ENCODE assay signal across 8 cellular contexts in genomic region chr3:13282528-13282985, GRCh38.
DNase-seq lines count a peak whose midpoint lies in the region; ATAC-seq and TF ChIP-seq lines count a peak whose summit lies in the region.

No MANE protein-coding gene starts in this region.

- H3K4me3 Mint-ChIP-seq in CD8-positive, alpha-beta T cell = peak overlapping the region; percentile 22
- H3K4me3 Mint-ChIP-seq in nephron progenitor cell (no peak overlapping the region), immature natural killer cell (no peak overlapping the region)

- peaks cover 17% of the 10 kb centered on the region for H3K9me3 Mint-ChIP-seq in CD8-positive, alpha-beta T cell
- H3K9me3 Mint-ChIP-seq in nephron progenitor cell (peaks cover 39% of the 10 kb centered on the region), immature natural killer cell (peaks cover 12 to 27% (median 19%) of the 10 kb centered on the region in 6 donors)

- H3K27ac ChIP-seq in CD8-positive, alpha-beta T cell (ENCODE audit: low read depth, low read length) = no peak overlapping the region
- H3K27ac ChIP-seq in HUES64 (ENCODE audit: low read depth, low read length) (no peak overlapping the region), dorsolateral prefrontal cortex (peak overlapping the region in 56 of 59 donors; percentile 2 to 92 (median 82))

- intact Hi-C loops in CD8-positive, alpha-beta T cell (cut with DNase I, micrococcal nuclease) = loop anchor here in 1 of 2 experiments (10.0 kb wide), 1 partner anchor 188 kb away; no protein-coding TSS in a partner anchor
- intact Hi-C loops in dorsolateral prefrontal cortex (cut with DNase I) = loop anchor here in 1 of 2 donors (5.0 kb wide), 1 partner anchor 190 kb away; no protein-coding TSS in a partner anchor

- peak overlapping the region; percentile 39; the same call in 1 of the 2 replicates for H3K9ac ChIP-seq in HUES64 (ENCODE audit: low read depth, low read length)

- H3K27me3 Mint-ChIP-seq in CD8-positive, alpha-beta T cell (ENCODE audit: low read depth) = peaks cover 45% of the 10 kb centered on the region
- H3K27me3 Mint-ChIP-seq in nephron progenitor cell (ENCODE audit: low read depth, poor library complexity) (peaks cover 46% of the 10 kb centered on the region), immature natural killer cell (ENCODE audit: low read depth in 3 of 3) (peaks cover 19 to 32% (median 21%) of the 10 kb centered on the region in 3 donors)

- H3K27me3 ChIP-seq in CD8-positive, alpha-beta T cell (ENCODE audit: insufficient read depth, low read length) = peaks cover 23% of the 10 kb centered on the region
- H3K27me3 ChIP-seq in HUES64 (ENCODE audit: insufficient read depth, low read length) (peaks cover 43% of the 10 kb centered on the region), dorsolateral prefrontal cortex (no peaks in the 10 kb centered on the region)

- H3K9me3 ChIP-seq in CD8-positive, alpha-beta T cell (ENCODE audit: low read length) = peaks cover 7% of the 10 kb centered on the region
- peaks cover 11% of the 10 kb centered on the region; the same call in 1 of the 2 replicates for H3K9me3 ChIP-seq in HUES64 (ENCODE audit: insufficient read depth, low read depth, low read length)

- no peaks in the 10 kb centered on the region for H3K36me3 ChIP-seq in CD8-positive, alpha-beta T cell (ENCODE audit: insufficient read depth, low read length)
- no peaks in the 10 kb centered on the region for H3K36me3 ChIP-seq in HUES64 (ENCODE audit: insufficient read depth, low read length)

- H3K4me1 Mint-ChIP-seq in CD8-positive, alpha-beta T cell (ENCODE audit: low read depth) = peaks cover 5% of the 10 kb centered on the region
- peaks cover 16% of the 10 kb centered on the region for H3K4me1 Mint-ChIP-seq in nephron progenitor cell
- peaks cover 13 to 20% of the 10 kb centered on the region in 2 donors for H3K4me1 Mint-ChIP-seq in immature natural killer cell

- DNase-seq in CD8-positive, alpha-beta T cell = no peak
- peak in 4 of 10 donors; percentile 35 to 54 (median 40) for DNase-seq in dorsolateral prefrontal cortex
- DNase-seq in nephron progenitor cell = peak; percentile 55
- DNase-seq in AG08395 (ENCODE audit: low spot score) = no peak
- DNase-seq in ureter (ENCODE audit: low spot score) = no peak
- DNase-seq in immature natural killer cell = no peak
- no peak for DNase-seq in medulla oblongata (ENCODE audit: extremely low spot score)

- no peak overlapping the region for H3K4me3 ChIP-seq in CD8-positive, alpha-beta T cell (ENCODE audit: low read depth, low read length)
- H3K4me3 ChIP-seq in HUES64 (ENCODE audit: low read length) (peak overlapping the region; percentile 63), dorsolateral prefrontal cortex (peak overlapping the region; percentile 42 to 82 (median 69))

- TF ChIP-seq CTCF in CD8-positive, alpha-beta T cell (IDR thresholded peaks at IDR 0.05) = no peak
- TF ChIP-seq CTCF in dorsolateral prefrontal cortex (IDR thresholded peaks at IDR 0.05 in 54 of 56, conservative IDR thresholded peaks at IDR 0.05 in 2 of 56; ENCODE audit: low read depth in 1 of 56, partially characterized antibody in 56 of 56) (no peak), nephron progenitor cell (IDR thresholded peaks at IDR 0.05) (no peak)

- no peaks in the 10 kb centered on the region for H3K36me3 Mint-ChIP-seq in CD8-positive, alpha-beta T cell
- peaks cover 10% of the 10 kb centered on the region for H3K36me3 Mint-ChIP-seq in nephron progenitor cell (ENCODE audit: low read depth)
- H3K36me3 Mint-ChIP-seq in immature natural killer cell = peaks cover 13 to 16% (median 14%) of the 10 kb centered on the region in 3 donors

- CTCF ChIA-PET in CD8-positive, alpha-beta T cell (lab: Charles Lee) = no interaction called here

- H3K27ac Mint-ChIP-seq in CD8-positive, alpha-beta T cell = no peak overlapping the region
- H3K27ac Mint-ChIP-seq in nephron progenitor cell (no peak overlapping the region), immature natural killer cell (no peak overlapping the region)

- peaks cover 10% of the 10 kb centered on the region for H3K4me1 ChIP-seq in CD8-positive, alpha-beta T cell (ENCODE audit: insufficient read depth, low read length)
- no peaks in the 10 kb centered on the region for H3K4me1 ChIP-seq in HUES64 (ENCODE audit: insufficient read depth, low read length)

- POLR2A ChIA-PET in CD8-positive, alpha-beta T cell (lab: Charles Lee) = interaction anchor here (0.6 kb wide), 1 partner anchor 80 kb away, joined by 3 read pairs; no protein-coding TSS in a partner anchor

- under 1% methylated on average over 69 of the region's 69 CpGs for WGBS in HUES64

- ATAC-seq in CD8-positive, alpha-beta T cell = no peak

Comparison
In these comparisons a context has a peak if more than half of its experiments do, and no peak if none do; other contexts are left out.
1. H3K27ac ChIP-seq: peak in dorsolateral prefrontal cortex (56 of 59); none in CD8-positive, alpha-beta T cell (single experiment) and HUES64 (single experiment).